Comparison of ENCODE assay signal across 27 cellular contexts in genomic region chr1:183845681-183846080, GRCh38. TPM values are rescaled to one million over a fixed set of nuclear protein-coding genes. Genes with fewer than 3 reads are reported as not detected.
DNase-seq lines count a peak whose midpoint lies in the region; ATAC-seq and TF ChIP-seq lines count a peak whose summit lies in the region.
"Had no signal": no experiment of that assay in that cellular context is flagged by ENCODE, and none has a peak within 500 bp of the region (broad histone marks: within the 10 kb centered on the region; RNA-seq: fewer than 3 reads in every experiment).

No MANE protein-coding gene starts in this region.

- H3K27me3 Mint-ChIP-seq in osteocyte (ENCODE audit: unreplicated experiment), result no peaks in the 10 kb centered on the region
- H3K27me3 Mint-ChIP-seq: activated CD4-positive, alpha-beta T cell treated with anti-CD3 and anti-CD28 coated beads, Interleukin-2, amount 10 ng/mL, durations not matched to agents 7 days and 5 days; activated CD8-positive, alpha-beta memory T cell treated with anti-CD3 and anti-CD28 coated beads, Interleukin-2, amount 10 ng/mL, durations not matched to agents 7 days and 5 days; naive B cell had no signal

- no peaks in the 10 kb centered on the region for H3K9me3 Mint-ChIP-seq in osteocyte (ENCODE audit: unreplicated experiment)
- H3K9me3 Mint-ChIP-seq: activated CD4-positive, alpha-beta T cell treated with anti-CD3 and anti-CD28 coated beads, Interleukin-2, amount 10 ng/mL, durations not matched to agents 7 days and 5 days; T-helper 1 cell treated with Interleukin-12 subunit alpha and Interleukin-12 subunit beta and Interleukin-4 antibody, amounts not matched to agents 30 μg/mL and 1 μg/mL, for 36 hours had no signal

- peaks cover 30% of the 10 kb centered on the region for H3K36me3 Mint-ChIP-seq in osteocyte (ENCODE audit: unreplicated experiment)
- H3K36me3 Mint-ChIP-seq: naive B cell had no signal

- H3K4me3 Mint-ChIP-seq in osteocyte (ENCODE audit: unreplicated experiment), result no peak overlapping the region
- H3K4me3 Mint-ChIP-seq: activated CD4-positive, alpha-beta T cell treated with anti-CD3 and anti-CD28 coated beads, Interleukin-2, amount 10 ng/mL, durations not matched to agents 7 days and 5 days; activated CD8-positive, alpha-beta memory T cell treated with anti-CD3 and anti-CD28 coated beads, Interleukin-2, amount 10 ng/mL, durations not matched to agents 7 days and 5 days; naive B cell; T-helper 1 cell treated with Interleukin-12 subunit alpha and Interleukin-12 subunit beta and Interleukin-4 antibody, amounts not matched to agents 30 μg/mL and 1 μg/mL, for 36 hours had no signal

- no peak for ATAC-seq in GM18520 (IDR thresholded peaks at IDR 0.05; ENCODE audit: unreplicated experiment)
- ATAC-seq: activated CD8-positive, alpha-beta memory T cell treated with anti-CD3 and anti-CD28 coated beads, Interleukin-2, amount 10 ng/mL, durations not matched to agents 7 days and 5 days; activated naive CD4-positive, alpha-beta T cell treated with anti-CD3 and anti-CD28 coated beads, Interleukin-2, amount 50 U/mL, for 72 hours; heart right ventricle; left colon; Panc1 had no signal

- H3K4me1 Mint-ChIP-seq in osteocyte (ENCODE audit: unreplicated experiment), result peaks cover 57% of the 10 kb centered on the region

- TF ChIP-seq CTCF in cardiac fibroblast (IDR thresholded peaks at IDR 0.05; ENCODE audit: low read depth, low read length) (no peak), osteocyte (IDR thresholded peaks at IDR 0.05) (no peak)

- H3K9me3 ChIP-seq in MG63, result no peaks in the 10 kb centered on the region
- H3K9me3 ChIP-seq: esophagus squamous epithelium, heart right ventricle, right atrium auricular region, transverse colon had no signal

- DNase-seq in EH (ENCODE audit: low read depth), result peak; percentile 65
- DNase-seq in MG63, result peak; percentile 12
- peak; percentile 32 to 67 for DNase-seq in cardiac fibroblast (ENCODE audit: low read depth in 2 of 2)
- no peak for DNase-seq in osteocyte (ENCODE audit: extremely low spot score, unreplicated experiment)
- DNase-seq in kidney tubule cell (ENCODE audit: low spot score), result no peak
- DNase-seq in activated CD4-positive, CD25-positive, alpha-beta regulatory T cell treated with anti-CD3 and anti-CD28 coated beads, Interleukin-2, amount 50 U/mL, for 72 hours, result no peak
- no peak for DNase-seq in activated effector memory CD4-positive, alpha-beta T cell treated with anti-CD3 and anti-CD28 coated beads, Interleukin-2, amount 50 U/mL, for 16 hours
- DNase-seq: activated CD4-positive, alpha-beta T cell treated with anti-CD3 and anti-CD28 coated beads, Interleukin-2, amount 10 ng/mL, durations not matched to agents 7 days and 5 days; activated CD8-positive, alpha-beta memory T cell treated with anti-CD3 and anti-CD28 coated beads, Interleukin-2, amount 10 ng/mL, durations not matched to agents 7 days and 5 days; Caco-2; effector memory CD4-positive, alpha-beta T cell; esophagus squamous epithelium; heart right ventricle; left colon; mesendoderm; naive B cell; NCI-H2081 treated with DMSO at 0.1 percent for 48 hours; NCI-H446; occipital lobe; stimulated activated CD4-positive, alpha-beta T cell treated with anti-CD3 and anti-CD28 coated beads, Interleukin-12 subunit alpha, Interleukin-12 subunit beta, amount 100 ng/mL, for 4 hours; stimulated activated CD4-positive, alpha-beta T cell treated with anti-CD3 and anti-CD28 coated beads, Interleukin-4, amount 100 ng/mL, for 4 hours; transverse colon had no signal

- H3K4me3 ChIP-seq in MG63 (no peak overlapping the region), cardiac fibroblast (replicated peaks in 1 of 2; ENCODE audit: low read depth in 2 of 2, low read length in 2 of 2) (no peak overlapping the region)
- H3K4me3 ChIP-seq: esophagus squamous epithelium, heart right ventricle, right atrium auricular region, transverse colon had no signal

- H3K36me3 ChIP-seq in MG63, result no peaks in the 10 kb centered on the region
- H3K36me3 ChIP-seq: esophagus squamous epithelium, right atrium auricular region, transverse colon had no signal

- no peaks in the 10 kb centered on the region for H3K27me3 ChIP-seq in MG63
- H3K27me3 ChIP-seq: esophagus squamous epithelium, heart right ventricle, right atrium auricular region, transverse colon had no signal

- peak overlapping the region; percentile 83 for H3K27ac Mint-ChIP-seq in osteocyte (ENCODE audit: unreplicated experiment)
- H3K27ac Mint-ChIP-seq: activated CD4-positive, alpha-beta T cell treated with anti-CD3 and anti-CD28 coated beads, Interleukin-2, amount 10 ng/mL, durations not matched to agents 7 days and 5 days; activated CD8-positive, alpha-beta memory T cell treated with anti-CD3 and anti-CD28 coated beads, Interleukin-2, amount 10 ng/mL, durations not matched to agents 7 days and 5 days; activated naive CD4-positive, alpha-beta T cell treated with anti-CD3 and anti-CD28 coated beads, Interleukin-2, amount 50 U/mL, for 72 hours; naive B cell; T-helper 1 cell treated with Interleukin-12 subunit alpha and Interleukin-12 subunit beta and Interleukin-4 antibody, amounts not matched to agents 30 μg/mL and 1 μg/mL, for 36 hours had no signal

RNA-seq across cellular contexts. Expression of gene RGL1, which starts 40.8 kb away (rescaled TPM):
- total RNA-seq in MG63 (2014; rRNA removed; shearing (Covaris generic); ENCODE audit: low replicate concordance), result 4.1 and 4.9 TPM in 2 replicates
- 68.1 and 69.4 TPM in 2 replicates for total RNA-seq in osteocyte

Comparison
In these comparisons a context has a peak if more than half of its experiments do, and no peak if none do; other contexts are left out.
1. DNase-seq: peak in EH (single experiment), MG63 (single experiment) and cardiac fibroblast (2 of 2); none in osteocyte (single experiment), kidney tubule cell (single experiment), activated CD4-positive, CD25-positive, alpha-beta regulatory T cell treated with anti-CD3 and anti-CD28 coated beads, Interleukin-2, amount 50 U/mL, for 72 hours (single experiment) and activated effector memory CD4-positive, alpha-beta T cell treated with anti-CD3 and anti-CD28 coated beads, Interleukin-2, amount 50 U/mL, for 16 hours (single experiment).
2. RNA of gene RGL1, which starts 40.8 kb away (total RNA-seq): 68.1 to 69.4 TPM in osteocyte; 4.1 to 4.9 TPM in MG63; every median in the first group is over 10 times any median in the second.